In the genomic region with DNA sequence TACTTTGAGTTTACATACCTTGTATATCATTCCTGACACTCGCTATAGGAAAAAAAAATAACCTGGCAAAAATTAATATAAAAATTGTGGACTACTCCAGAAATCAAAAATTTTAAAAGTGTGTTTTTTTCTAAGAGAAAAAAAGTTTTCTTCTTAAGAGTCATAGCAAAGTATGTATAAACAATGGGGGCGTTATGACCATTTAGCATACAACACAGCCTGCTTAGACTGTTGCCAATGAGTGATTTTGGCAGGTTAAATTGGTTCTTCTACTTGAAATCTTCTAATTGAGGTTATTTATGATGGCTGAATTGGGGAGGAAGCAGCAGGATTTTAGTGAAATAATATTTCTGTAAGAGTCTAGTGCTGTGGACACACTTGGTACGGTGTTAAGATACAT, we compare ENCODE assay signal across 33 cellular contexts.
"Had no signal": no experiment of that assay in that cellular context is flagged by ENCODE, and none has a peak within 500 bp of the region (broad histone marks: within the 10 kb centered on the region; RNA-seq: fewer than 3 reads in every experiment).

No MANE protein-coding gene starts in this region.

- H3K27me3 ChIP-seq: MG63 had no signal

- H3K4me3 ChIP-seq: MG63 had no signal

- H3K36me3 ChIP-seq: MG63 had no signal

- H3K9me3 ChIP-seq: MG63 had no signal

- DNase-seq: Karpas-422, Kasumi-1, MG63, MM.1S, MV-4-11, NCI-H1048, NCI-H1092, NCI-H1092 treated with DMSO at 0.1 percent for 48 hours, NCI-H1105, NCI-H1105 treated with DMSO at 0.1 percent for 48 hours, NCI-H1417 treated with DMSO at 0.1 percent for 48 hours, NCI-H1436, NCI-H1436 treated with DMSO at 0.1 percent for 48 hours, NCI-H146, NCI-H1694, NCI-H1694 treated with DMSO at 0.1 percent for 48 hours, NCI-H187, NCI-H187 treated with DMSO at 0.1 percent for 48 hours, NCI-H1930, NCI-H2029, NCI-H2029 treated with DMSO at 0.1 percent for 48 hours, NCI-H2081, NCI-H2081 treated with DMSO at 0.1 percent for 48 hours, NCI-H2107, NCI-H2171, NCI-H2171 treated with DMSO at 0.1 percent for 48 hours, NCI-H2227 treated with DMSO at 0.1 percent for 48 hours, NCI-H226, NCI-H345, NCI-H446, NCI-H446 treated with DMSO at 0.1 percent for 48 hours, NCI-H510A, NCI-H510A treated with DMSO at 0.1 percent for 48 hours had no signal
